Comparison of ENCODE assay signal across 9 cellular contexts in genomic region chr17:30332057-30332542, GRCh38. TPM values are rescaled to one million over a fixed set of nuclear protein-coding genes. Genes with fewer than 3 reads are reported as not detected.
DNase-seq lines count a peak whose midpoint lies in the region; ATAC-seq lines count a peak whose summit lies in the region.
"Had no signal": no experiment of that assay in that cellular context is flagged by ENCODE, and none has a peak within 500 bp of the region (broad histone marks: within the 10 kb centered on the region; RNA-seq: fewer than 3 reads in every experiment).

No MANE protein-coding gene starts in this region.

- peaks cover 11% of the 10 kb centered on the region for H3K4me1 ChIP-seq in GM23248 (ENCODE audit: insufficient read depth)

- peak; percentile 93 for ATAC-seq in effector memory CD8-positive, alpha-beta T cell (replicated peaks)
- ATAC-seq in stimulated activated naive CD8-positive, alpha-beta T cell treated with anti-CD3 and anti-CD28 coated beads, Interleukin-15, Interleukin-2, amounts not matched to agents 100 U/mL and 50 U/mL, for 24 hours = peak; percentile 97

- H3K4me2 ChIP-seq in GM23248 (ENCODE audit: unreplicated experiment) = peak overlapping the region; percentile 46

- no peaks in the 10 kb centered on the region for H3K79me2 ChIP-seq in GM23248 (ENCODE audit: insufficient read depth)

- no peaks in the 10 kb centered on the region for H3K27me3 ChIP-seq in GM23248 (replicated peaks; ENCODE audit: insufficient read depth)

- WGBS in GM23248 (ENCODE audit: low coverage in 1 of 2, low lambda C conversion rate in 2 of 2, missing lambda C conversion rate in 2 of 2), 2 experiments = 28% methylated on average over 4 of the region's 4 CpGs

- peak overlapping the region; percentile 14; the same call in 1 of the 2 replicates for H2AFZ ChIP-seq in GM23248

- peaks cover 12% of the 10 kb centered on the region for H3F3A ChIP-seq in GM23248 (ENCODE audit: insufficient read depth)

- no peaks in the 10 kb centered on the region for H4K20me1 ChIP-seq in GM23248 (ENCODE audit: insufficient read depth)

- H3K27me3 Mint-ChIP-seq in T-helper 2 cell treated with Interferon-gamma antibody and Interleukin-4, amounts not matched to agents 5 μg/mL and 100 μg/mL, for 36 hours (ENCODE audit: low read depth) = peaks cover 6% of the 10 kb centered on the region
- no peaks in the 10 kb centered on the region for H3K27me3 Mint-ChIP-seq in effector memory CD8-positive, alpha-beta T cell

- H3K9me3 Mint-ChIP-seq in T-helper 2 cell treated with Interferon-gamma antibody and Interleukin-4, amounts not matched to agents 5 μg/mL and 100 μg/mL, for 36 hours = no peaks in the 10 kb centered on the region
- H3K9me3 Mint-ChIP-seq in effector memory CD8-positive, alpha-beta T cell = peaks cover 0 to 2% of the 10 kb centered on the region in 2 donors
- H3K9me3 Mint-ChIP-seq: dendritic cell treated with granulocyte-macrophage colony-stimulating factor and Interleukin-4, amounts not matched to agents 40 ng/mL and 50 ng/mL, for 4 days had no signal

- no peaks in the 10 kb centered on the region for H3K9me3 ChIP-seq in GM23248 (ENCODE audit: low read depth)

- DNase-seq in AML-193 (lab: John Stamatoyannopoulos, UW) (peak; percentile 16 to 40), GM23248 (peak; percentile 72), cerebellum (ENCODE audit: low spot score) (no peak), NCI-H146 treated with DMSO at 0.1 percent for 48 hours (lab: John Stamatoyannopoulos, UW; ENCODE audit: unreplicated experiment) (no peak), NCI-H226 (no peak)
- DNase-seq in T-helper 2 cell treated with Interferon-gamma antibody and Interleukin-4, amounts not matched to agents 5 μg/mL and 100 μg/mL, for 36 hours (ENCODE audit: low spot score) = peak; percentile 65
- DNase-seq in effector memory CD8-positive, alpha-beta T cell = peak; percentile 20 to 30 (median 23)
- DNase-seq in stimulated activated naive CD8-positive, alpha-beta T cell treated with anti-CD3 and anti-CD28 coated beads, Interleukin-15, Interleukin-2, amounts not matched to agents 100 U/mL and 50 U/mL, for 24 hours = peak; percentile 32

- peak overlapping the region; percentile 24 for H3K27ac ChIP-seq in GM23248

- H3K36me3 Mint-ChIP-seq in T-helper 2 cell treated with Interferon-gamma antibody and Interleukin-4, amounts not matched to agents 5 μg/mL and 100 μg/mL, for 36 hours (ENCODE audit: low read depth) = no peaks in the 10 kb centered on the region
- H3K36me3 Mint-ChIP-seq in effector memory CD8-positive, alpha-beta T cell (ENCODE audit: insufficient read depth) = peaks cover 10% of the 10 kb centered on the region

- H3K27ac Mint-ChIP-seq in T-helper 2 cell treated with Interferon-gamma antibody and Interleukin-4, amounts not matched to agents 5 μg/mL and 100 μg/mL, for 36 hours = peak overlapping the region; percentile 92
- H3K27ac Mint-ChIP-seq in effector memory CD8-positive, alpha-beta T cell = peak overlapping the region; percentile 44 to 98
- H3K27ac Mint-ChIP-seq: dendritic cell treated with granulocyte-macrophage colony-stimulating factor and Interleukin-4, amounts not matched to agents 40 ng/mL and 50 ng/mL, for 4 days had no signal

- no peaks in the 10 kb centered on the region for H3K9me2 ChIP-seq in GM23248 (ENCODE audit: insufficient read depth)

- peaks cover 44% of the 10 kb centered on the region for H3K4me1 Mint-ChIP-seq in T-helper 2 cell treated with Interferon-gamma antibody and Interleukin-4, amounts not matched to agents 5 μg/mL and 100 μg/mL, for 36 hours (ENCODE audit: low read depth)
- H3K4me1 Mint-ChIP-seq in effector memory CD8-positive, alpha-beta T cell (ENCODE audit: low read depth in 2 of 2) = peaks cover 35% of the 10 kb centered on the region in 2 donors

- H3K9ac ChIP-seq in GM23248 = peak overlapping the region; percentile 27; the same call in 1 of the 2 replicates

- no peaks in the 10 kb centered on the region for H3K36me3 ChIP-seq in GM23248 (ENCODE audit: low read depth)

- in situ Hi-C loops in GM23248 (cut with MboI) = no loop called here

- no peak overlapping the region for H3K4me3 ChIP-seq in GM23248

- peak overlapping the region; percentile 76 for H3K4me3 Mint-ChIP-seq in T-helper 2 cell treated with Interferon-gamma antibody and Interleukin-4, amounts not matched to agents 5 μg/mL and 100 μg/mL, for 36 hours
- H3K4me3 Mint-ChIP-seq in effector memory CD8-positive, alpha-beta T cell = peak overlapping the region; percentile 74 to 80
- H3K4me3 Mint-ChIP-seq: dendritic cell treated with granulocyte-macrophage colony-stimulating factor and Interleukin-4, amounts not matched to agents 40 ng/mL and 50 ng/mL, for 4 days had no signal

RNA-seq across cellular contexts. Expression of gene TMIGD1, which starts 1.8 kb away (rescaled TPM):
- not detected in 2 replicates for total RNA-seq in GM23248 (2014; rRNA removed; shearing (Covaris generic))
- not detected in 2 replicates for polyA plus RNA-seq in GM23248 (2016; fragmentation: Nextera tagmentation; extraction: Ambion mirVana)
- total RNA-seq in cerebellum = not detected

RNA-seq across cellular contexts. Expression of gene BLMH, which starts 40.4 kb away (rescaled TPM):
- 17.3 and 18.8 TPM in 2 replicates for total RNA-seq in GM23248 (2014; rRNA removed; shearing (Covaris generic))
- polyA plus RNA-seq in GM23248 (2016; fragmentation: Nextera tagmentation; extraction: Ambion mirVana) = 22.4 and 22.9 TPM in 2 replicates
- total RNA-seq in cerebellum = 27.6 TPM

RNA-seq across cellular contexts. Expression of gene CPD, which starts 46.6 kb away (rescaled TPM):
- 82.5 and 121 TPM in 2 replicates for total RNA-seq in GM23248 (2014; rRNA removed; shearing (Covaris generic))
- polyA plus RNA-seq in GM23248 (2016; fragmentation: Nextera tagmentation; extraction: Ambion mirVana) = 24.6 and 28.0 TPM in 2 replicates
- 73.0 TPM for total RNA-seq in cerebellum

Comparison
In these comparisons a context has a peak if more than half of its experiments do, and no peak if none do; other contexts are left out.
1. DNase-seq: peak in AML-193 (2 of 2), GM23248 (single experiment), T-helper 2 cell treated with Interferon-gamma antibody and Interleukin-4, amounts not matched to agents 5 μg/mL and 100 μg/mL, for 36 hours (single experiment), effector memory CD8-positive, alpha-beta T cell (3 of 3) and stimulated activated naive CD8-positive, alpha-beta T cell treated with anti-CD3 and anti-CD28 coated beads, Interleukin-15, Interleukin-2, amounts not matched to agents 100 U/mL and 50 U/mL, for 24 hours (single experiment); none in cerebellum (single experiment), NCI-H146 treated with DMSO at 0.1 percent for 48 hours (single experiment) and NCI-H226 (single experiment).